Comparison of ENCODE assay signal across 13 cellular contexts in the genomic region with DNA sequence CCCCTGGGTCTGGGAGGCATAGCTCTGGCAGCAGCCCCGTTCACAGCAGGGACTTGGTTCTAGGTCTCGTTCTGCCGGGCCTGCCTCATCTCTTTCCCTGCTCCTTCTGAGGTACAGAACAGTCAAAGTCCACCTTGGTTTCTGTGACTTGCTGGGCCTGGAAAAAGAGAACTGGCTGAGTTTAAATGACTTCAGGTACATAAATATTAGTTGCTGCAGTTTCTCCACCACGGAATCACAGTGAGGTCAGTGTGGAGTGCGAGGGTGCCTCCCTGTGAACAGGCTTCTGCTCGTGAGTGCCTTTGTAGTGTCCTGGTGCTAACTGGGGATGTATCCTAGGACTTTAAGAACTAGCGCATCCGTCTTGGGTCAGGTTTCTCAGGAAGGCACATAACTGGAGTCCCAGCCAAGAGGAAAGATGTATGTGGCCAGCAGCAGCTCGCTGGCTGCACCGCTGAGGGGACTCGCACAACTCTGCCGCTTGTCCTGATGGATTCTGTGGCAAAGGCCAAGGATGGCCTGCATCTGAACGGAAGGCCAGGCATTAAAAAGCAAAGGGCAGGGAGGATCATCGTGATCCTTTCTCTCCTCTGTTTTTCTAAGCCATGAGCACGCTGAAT.
DNase-seq lines count a peak whose midpoint lies in the region; TF ChIP-seq lines count a peak whose summit lies in the region.
"Had no signal": no experiment of that assay in that cellular context is flagged by ENCODE, and none has a peak within 500 bp of the region (broad histone marks: within the 10 kb centered on the region; RNA-seq: fewer than 3 reads in every experiment).

No MANE protein-coding gene starts in this region.

- no peak for TF ChIP-seq EP300 in sigmoid colon (IDR thresholded peaks at IDR 0.05)

- peaks cover 50% of the 10 kb centered on the region for H3K79me2 ChIP-seq in ACC112 (ENCODE audit: control insufficient read depth, insufficient read depth, low read length, unreplicated experiment)

- H3K27ac ChIP-seq in ACC112 (ENCODE audit: low read depth, low read length): peak overlapping the region; percentile 97
- peak overlapping the region; percentile 76 to 82 (median 82) for H3K27ac ChIP-seq in sigmoid colon

- WGBS in sigmoid colon, 2 donors: 77 to 82% methylated on average over 15 of the region's 15 CpGs

- H3K36me3 ChIP-seq in ACC112 (ENCODE audit: insufficient read depth, low read length) (no peaks in the 10 kb centered on the region), sigmoid colon (no peaks in the 10 kb centered on the region)
- H3K36me3 ChIP-seq: thyroid gland had no signal

- TF ChIP-seq CTCF in fibroblast of pulmonary artery (IDR thresholded peaks at IDR 0.05; ENCODE audit: low read length, missing control alignments): no peak
- TF ChIP-seq CTCF in sigmoid colon (IDR thresholded peaks at IDR 0.05): no peak

- DNase-seq in RPMI7951 (ENCODE audit: low read depth): peak; percentile 68
- no peak for DNase-seq in fibroblast of pulmonary artery (ENCODE audit: low read depth)
- no peak for DNase-seq in sigmoid colon
- DNase-seq in T-helper 2 cell: no peak
- DNase-seq in medulla oblongata (ENCODE audit: extremely low spot score): no peak
- DNase-seq in activated T-cell treated with anti-CD3 and anti-CD28 coated beads, Interleukin-2, amount 50 U/mL, for 48 hours: no peak
- DNase-seq in NCI-H187 treated with DMSO at 0.1 percent for 48 hours (lab: John Stamatoyannopoulos, UW): no peak
- DNase-seq: activated naive CD4-positive, alpha-beta T cell treated with anti-CD3 and anti-CD28 coated beads for 36 hours; DMS153; naive B cell; NCI-H146 had no signal

- H2AFZ ChIP-seq in ACC112 (ENCODE audit: low read length, unreplicated experiment): no peak overlapping the region

- intact Hi-C loops in sigmoid colon (cut with DNase I): loop anchor here (2.0 kb wide), 1 partner anchor 75 kb away; no protein-coding TSS in a partner anchor

- H3K9me3 ChIP-seq in sigmoid colon: no peaks in the 10 kb centered on the region
- H3K9me3 ChIP-seq: thyroid gland had no signal

- no peak for TF ChIP-seq POLR2A in sigmoid colon (IDR thresholded peaks at IDR 0.05)

- H3K27me3 ChIP-seq in ACC112 (ENCODE audit: insufficient read depth, low read length): no peaks in the 10 kb centered on the region
- no peaks in the 10 kb centered on the region for H3K27me3 ChIP-seq in sigmoid colon
- H3K27me3 ChIP-seq: thyroid gland had no signal

- H3K4me3 ChIP-seq in ACC112 (ENCODE audit: low read depth, low read length): peak overlapping the region; percentile 66
- peak overlapping the region; percentile 32 for H3K4me3 ChIP-seq in fibroblast of pulmonary artery (replicated peaks; ENCODE audit: low read depth, low read length)
- H3K4me3 ChIP-seq in sigmoid colon: no peak overlapping the region
- H3K4me3 ChIP-seq: thyroid gland had no signal

- H3K4me1 ChIP-seq in ACC112 (ENCODE audit: control insufficient read depth, insufficient read depth, low read length, unreplicated experiment): peaks cover 56% of the 10 kb centered on the region
- H3K4me1 ChIP-seq in sigmoid colon: peaks cover 0 to 50% (median 45%) of the 10 kb centered on the region in 4 donors

Comparison
In these comparisons a context has a peak if more than half of its experiments do, and no peak if none do; other contexts are left out.
1. H3K4me3 ChIP-seq: peak in ACC112 (single experiment) and fibroblast of pulmonary artery (single experiment); none in sigmoid colon (0 of 4).